In the genomic region with DNA sequence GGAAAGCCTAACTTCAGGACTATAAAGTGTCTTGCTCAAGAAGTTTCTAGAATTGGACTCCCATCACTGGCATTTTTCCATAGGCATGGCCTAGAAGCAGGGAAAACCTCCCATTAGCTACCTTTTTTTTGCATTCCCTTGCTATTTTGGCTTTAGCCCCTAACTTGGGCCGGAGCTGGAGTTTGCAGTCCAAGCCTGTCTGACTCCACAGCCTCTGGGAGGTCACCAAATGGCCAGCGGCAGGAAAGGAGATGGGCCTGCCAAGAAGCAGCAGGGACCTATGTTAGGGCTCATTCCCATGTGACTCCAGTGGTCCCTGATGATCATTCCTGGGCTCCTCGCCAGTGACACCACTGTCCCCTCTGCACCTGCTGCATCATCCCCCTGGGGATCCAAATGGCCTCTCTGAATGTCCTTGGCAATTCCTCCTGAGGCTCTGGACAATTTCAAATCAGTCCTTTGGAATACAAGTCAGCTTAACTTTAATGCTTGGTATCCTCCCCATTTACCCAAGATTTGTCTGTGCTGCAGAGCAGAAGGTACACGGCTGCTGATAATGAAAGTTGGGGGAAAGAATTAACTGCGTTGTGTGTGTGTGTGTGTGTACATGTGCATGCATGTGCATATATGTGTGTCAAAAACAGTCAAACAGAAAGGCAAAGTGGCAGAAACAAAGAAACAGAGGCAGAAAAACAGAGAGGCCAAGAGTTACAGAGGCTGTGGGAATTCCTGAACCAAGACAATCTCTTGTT, we compare ENCODE assay signal across 13 cellular contexts.
A peak's percentile ranks its signal among the peaks of the same experiment; 100 is the strongest.
DNase-seq lines count a peak whose midpoint lies in the region; ATAC-seq and TF ChIP-seq lines count a peak whose summit lies in the region.
"Had no signal": no experiment of that assay in that cellular context is flagged by ENCODE, and none has a peak within 500 bp of the region (broad histone marks: within the 10 kb centered on the region; RNA-seq: fewer than 3 reads in every experiment).

No MANE protein-coding gene starts in this region.

- no peaks in the 10 kb centered on the region for H3K27me3 ChIP-seq in DND-41 (ENCODE audit: insufficient read depth, low read length, poor library complexity)
- no peaks in the 10 kb centered on the region for H3K27me3 ChIP-seq in heart left ventricle
- no peaks in the 10 kb centered on the region for H3K27me3 ChIP-seq in upper lobe of right lung

- H3K27me3 Mint-ChIP-seq in activated naive CD4-positive, alpha-beta T cell treated with anti-CD3 and anti-CD28 coated beads for 36 hours (ENCODE audit: low read depth): no peaks in the 10 kb centered on the region

- intact Hi-C loops in heart left ventricle (cut with DNase I) (loop anchor here in 6 of 10 donors (2.0 to 10.0 kb wide), 5 partner anchors 67 to 159 kb away; no protein-coding TSS in a partner anchor), posterior vena cava (cut with DNase I) (no loop called here), upper lobe of right lung (cut with DNase I) (no loop called here)
- intact Hi-C loops in activated naive CD4-positive, alpha-beta T cell treated with anti-CD3 and anti-CD28 coated beads for 36 hours (cut with micrococcal nuclease): loop anchor here (5.0 kb wide), 1 partner anchor 162 kb away; no protein-coding TSS in a partner anchor

- H3K27ac Mint-ChIP-seq in activated naive CD4-positive, alpha-beta T cell treated with anti-CD3 and anti-CD28 coated beads for 36 hours: no peak overlapping the region
- H3K27ac Mint-ChIP-seq: B cell had no signal

- 18 to 49% (median 30%) methylated on average over 3 to 5 of the region's 5 CpGs for WGBS in heart left ventricle, 4 donors

- H3K4me3 ChIP-seq in DND-41 (ENCODE audit: low read depth in 1 of 2, low read length in 2 of 2) (peak overlapping the region in 1 of 2 experiments; percentile 7; a peak in 1 of 4 replicates), heart left ventricle (no peak overlapping the region), upper lobe of right lung (no peak overlapping the region)
- H3K4me3 ChIP-seq: skin epidermis had no signal

- TF ChIP-seq CTCF in DND-41 (IDR thresholded peaks at IDR 0.05; ENCODE audit: borderline replicate concordance, extremely low read depth, low read length, poor library complexity, severe bottlenecking) (no peak), heart left ventricle (IDR thresholded peaks at IDR 0.05) (no peak), upper lobe of right lung (IDR thresholded peaks at IDR 0.05) (no peak)

- H3K4me1 Mint-ChIP-seq in activated naive CD4-positive, alpha-beta T cell treated with anti-CD3 and anti-CD28 coated beads for 36 hours (ENCODE audit: low read depth): peaks cover 62% of the 10 kb centered on the region

- H2AFZ ChIP-seq in DND-41 (ENCODE audit: low read depth, low read length): peak overlapping the region; percentile 46

- H3K36me3 Mint-ChIP-seq in activated naive CD4-positive, alpha-beta T cell treated with anti-CD3 and anti-CD28 coated beads for 36 hours (ENCODE audit: low read depth): no peaks in the 10 kb centered on the region

- H3K4me3 Mint-ChIP-seq in activated naive CD4-positive, alpha-beta T cell treated with anti-CD3 and anti-CD28 coated beads for 36 hours: no peak overlapping the region
- H3K4me3 Mint-ChIP-seq: B cell had no signal

- H3K9me3 Mint-ChIP-seq in activated naive CD4-positive, alpha-beta T cell treated with anti-CD3 and anti-CD28 coated beads for 36 hours: no peaks in the 10 kb centered on the region

- ATAC-seq in DND-41 (ENCODE audit: insufficient read depth, low read depth): peak; percentile 28
- peak; percentile 5; the same call in 1 of the 3 replicates for ATAC-seq in SK-N-SH treated with all-trans-retinoic acid at 6 μM for 48 hours
- peak; percentile 42 to 64 (median 50) for ATAC-seq in heart left ventricle
- no peak for ATAC-seq in HG03439 (IDR thresholded peaks at IDR 0.05; ENCODE audit: unreplicated experiment)
- no peak for ATAC-seq in upper lobe of right lung

- no peaks in the 10 kb centered on the region for H3K9me3 ChIP-seq in DND-41 (ENCODE audit: insufficient read depth, low read length, severe bottlenecking)
- no peaks in the 10 kb centered on the region for H3K9me3 ChIP-seq in heart left ventricle
- no peaks in the 10 kb centered on the region for H3K9me3 ChIP-seq in upper lobe of right lung

- H3K9ac ChIP-seq in DND-41 (ENCODE audit: low read depth, low read length): peak overlapping the region; percentile 31

- H3K4me1 ChIP-seq in DND-41 (ENCODE audit: insufficient read depth, low read length) (peaks cover 68% of the 10 kb centered on the region), heart left ventricle (peaks cover 15 to 80% (median 58%) of the 10 kb centered on the region in 12 donors), upper lobe of right lung (peaks cover 36% of the 10 kb centered on the region)

- CTCF ChIA-PET in activated naive CD4-positive, alpha-beta T cell treated with anti-CD3 and anti-CD28 coated beads for 36 hours (lab: Charles Lee): interaction anchor here (0.8 to 1.3 kb wide), 2 partner anchors 113 to 132 kb away, joined by 5 read pairs; no protein-coding TSS in a partner anchor

- no peak for TF ChIP-seq POLR2A in heart left ventricle (IDR thresholded peaks at IDR 0.05)

- no peaks in the 10 kb centered on the region for H3K79me2 ChIP-seq in DND-41 (ENCODE audit: insufficient read depth, low read length)

- DNase-seq in DND-41 (peak; percentile 24), heart left ventricle (peak; percentile 82 to 86 (median 85)), posterior vena cava (ENCODE audit: low spot score) (peak; percentile 82), cerebellar cortex (ENCODE audit: low spot score) (no peak), upper lobe of right lung (no peak)
- no peak for DNase-seq in activated naive CD4-positive, alpha-beta T cell treated with anti-CD3 and anti-CD28 coated beads for 36 hours
- DNase-seq: effector memory CD4-positive, alpha-beta T cell; NCI-H2171 treated with DMSO at 0.1 percent for 48 hours; T-helper 9 cell had no signal

- H3K27ac ChIP-seq in DND-41 (ENCODE audit: low read length): peak overlapping the region; percentile 72
- peak overlapping the region in 11 of 12 donors; percentile 40 to 87 (median 66) for H3K27ac ChIP-seq in heart left ventricle
- H3K27ac ChIP-seq in upper lobe of right lung: no peak overlapping the region
- H3K27ac ChIP-seq: skin epidermis had no signal

- H3K4me2 ChIP-seq in DND-41 (ENCODE audit: insufficient read depth, low read length): peak overlapping the region; percentile 32

- H3K36me3 ChIP-seq in DND-41 (ENCODE audit: insufficient read depth, low read length): no peaks in the 10 kb centered on the region
- H3K36me3 ChIP-seq in heart left ventricle: no peaks in the 10 kb centered on the region
- H3K36me3 ChIP-seq in upper lobe of right lung: no peaks in the 10 kb centered on the region

- H4K20me1 ChIP-seq in DND-41 (ENCODE audit: insufficient read depth, low read length): no peaks in the 10 kb centered on the region

TF ChIP-seq in SK-N-SH treated with all-trans-retinoic acid at 6 μM for 48 hours, 23 proteins besides CTCF, POLR2A, EP300 and RAD21:
- TF ChIP-seq ZC3H10 (CRISPR knock-in tag; IDR thresholded peaks at IDR 0.05): no peak
- TF ChIP-seq SNAI2 (CRISPR knock-in tag; IDR thresholded peaks at IDR 0.05): peak; percentile 96

Comparison
In these comparisons a context has a peak if more than half of its experiments do, and no peak if none do; other contexts are left out.
1. ATAC-seq: peak in DND-41 (single experiment), SK-N-SH treated with all-trans-retinoic acid at 6 μM for 48 hours (single experiment) and heart left ventricle (4 of 4); none in HG03439 (single experiment) and upper lobe of right lung (single experiment).
2. DNase-seq: peak in DND-41 (single experiment), heart left ventricle (5 of 5) and posterior vena cava (single experiment); none in cerebellar cortex (single experiment), activated naive CD4-positive, alpha-beta T cell treated with anti-CD3 and anti-CD28 coated beads for 36 hours (single experiment) and upper lobe of right lung (single experiment).
3. intact Hi-C loops: an anchor here in heart left ventricle (2.0 to 10.0 kb wide) and activated naive CD4-positive, alpha-beta T cell treated with anti-CD3 and anti-CD28 coated beads for 36 hours (5.0 kb wide); none called in posterior vena cava and upper lobe of right lung.